In genomic region chr13:104372128-104372527, GRCh38 we compare ENCODE assay signal across 21 cellular contexts.
"Had no signal": no experiment of that assay in that cellular context is flagged by ENCODE, and none has a peak within 500 bp of the region (broad histone marks: within the 10 kb centered on the region; RNA-seq: fewer than 3 reads in every experiment).

No MANE protein-coding gene starts in this region.

- H3K4me3 Mint-ChIP-seq: naive thymus-derived CD4-positive, alpha-beta T cell; nephron; stimulated activated naive CD8-positive, alpha-beta T cell treated with anti-CD3 and anti-CD28 coated beads, Interleukin-15, amount 100 ng/mL, for 72 hours had no signal

- H3K9me3 Mint-ChIP-seq: nephron; stimulated activated naive CD8-positive, alpha-beta T cell treated with anti-CD3 and anti-CD28 coated beads, Interleukin-15, amount 100 ng/mL, for 72 hours had no signal

- H3K36me3 Mint-ChIP-seq: naive thymus-derived CD4-positive, alpha-beta T cell had no signal

- ATAC-seq: gastrocnemius medialis; left lobe of liver; naive thymus-derived CD4-positive, alpha-beta T cell; right lobe of liver; stimulated activated naive CD8-positive, alpha-beta T cell treated with anti-CD3 and anti-CD28 coated beads, Interleukin-15, amount 100 ng/mL, for 72 hours; upper lobe of right lung had no signal

- H3K4me1 Mint-ChIP-seq: naive thymus-derived CD4-positive, alpha-beta T cell; nephron; stimulated activated naive CD8-positive, alpha-beta T cell treated with anti-CD3 and anti-CD28 coated beads, Interleukin-15, amount 100 ng/mL, for 72 hours had no signal

- H3K27me3 Mint-ChIP-seq: naive thymus-derived CD4-positive, alpha-beta T cell; progenitor cell of endocrine pancreas; stimulated activated naive CD8-positive, alpha-beta T cell treated with anti-CD3 and anti-CD28 coated beads, Interleukin-15, amount 100 ng/mL, for 72 hours had no signal

- H3K27ac Mint-ChIP-seq: naive thymus-derived CD4-positive, alpha-beta T cell; nephron; progenitor cell of endocrine pancreas; stimulated activated naive CD8-positive, alpha-beta T cell treated with anti-CD3 and anti-CD28 coated beads, Interleukin-15, amount 100 ng/mL, for 72 hours had no signal

- DNase-seq: cortex of kidney; effector CD4-positive, alpha-beta T cell; foreskin fibroblast; gastrocnemius medialis; head of caudate nucleus; kidney; mesenchymal stem cell; midbrain; naive thymus-derived CD4-positive, alpha-beta T cell; right lobe of liver; small intestine; stimulated activated CD4-positive, alpha-beta T cell treated with anti-CD3 and anti-CD28 coated beads, Interleukin-15, amount 100 ng/mL, for 24 hours; stimulated activated CD4-positive, alpha-beta T cell treated with anti-CD3 and anti-CD28 coated beads, Interleukin-2, amount 100 ng/mL, for 48 hours; stimulated activated naive CD4-positive, alpha-beta T cell; stimulated activated naive CD8-positive, alpha-beta T cell treated with anti-CD3 and anti-CD28 coated beads, Interleukin-15, amount 100 ng/mL, for 72 hours; transverse colon; upper lobe of right lung; uterus had no signal
